2 cellular contexts compared by ENCODE assay signal in the genomic region with DNA sequence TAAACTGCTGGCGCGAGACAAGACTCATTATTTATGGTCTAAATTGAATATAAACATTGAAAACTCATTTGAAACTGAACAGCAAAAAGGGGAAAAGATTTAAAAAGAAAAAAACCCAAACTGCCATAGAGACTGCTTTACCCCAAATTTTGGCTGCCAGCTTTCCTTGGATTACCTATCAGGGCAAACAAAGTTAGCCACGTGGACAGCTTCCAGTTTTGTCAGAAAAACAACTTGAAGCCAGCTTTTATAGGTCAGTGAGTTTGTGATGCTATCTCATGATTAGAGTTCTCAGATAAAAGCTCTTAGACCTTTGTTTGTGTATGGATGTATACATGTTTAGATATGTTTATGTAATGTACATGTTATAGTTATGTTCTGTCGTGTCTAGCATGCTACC.
TF ChIP-seq lines count a peak whose summit lies in the region.

No MANE protein-coding gene starts in this region.

TF ChIP-seq in SK-N-SH, 30 proteins besides CTCF, POLR2A, EP300 and RAD21 (continued from another document):
- TF ChIP-seq, protein P1, sequence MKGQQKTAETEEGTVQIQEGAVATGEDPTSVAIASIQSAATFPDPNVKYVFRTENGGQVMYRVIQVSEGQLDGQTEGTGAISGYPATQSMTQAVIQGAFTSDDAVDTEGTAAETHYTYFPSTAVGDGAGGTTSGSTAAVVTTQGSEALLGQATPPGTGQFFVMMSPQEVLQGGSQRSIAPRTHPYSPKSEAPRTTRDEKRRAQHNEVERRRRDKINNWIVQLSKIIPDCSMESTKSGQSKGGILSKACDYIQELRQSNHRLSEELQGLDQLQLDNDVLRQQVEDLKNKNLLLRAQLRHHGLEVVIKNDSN (IDR thresholded peaks at IDR 0.05; ENCODE audit: borderline replicate concordance, low read depth) = no peak
- TF ChIP-seq FOXJ3 (CRISPR knock-in tag; IDR thresholded peaks at IDR 0.05) = no peak
- TF ChIP-seq, protein P2, sequence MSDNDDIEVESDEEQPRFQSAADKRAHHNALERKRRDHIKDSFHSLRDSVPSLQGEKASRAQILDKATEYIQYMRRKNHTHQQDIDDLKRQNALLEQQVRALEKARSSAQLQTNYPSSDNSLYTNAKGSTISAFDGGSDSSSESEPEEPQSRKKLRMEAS (IDR thresholded peaks at IDR 0.05; ENCODE audit: low read depth) = no peak

TF ChIP-seq in SK-N-SH treated with all-trans-retinoic acid at 6 μM for 48 hours, 23 proteins besides CTCF, POLR2A, EP300 and RAD21 (continued from another document):
- no peak for TF ChIP-seq ZNF565 (CRISPR knock-in tag; conservative IDR thresholded peaks at IDR 0.05; ENCODE audit: low read depth)
